Comparison of ENCODE assay signal across 7 cellular contexts in genomic region chr3:45387636-45388348, GRCh38. TPM values are rescaled to one million over a fixed set of nuclear protein-coding genes. Genes with fewer than 3 reads are reported as not detected.
A peak's percentile ranks its signal among the peaks of the same experiment; 100 is the strongest.
DNase-seq lines count a peak whose midpoint lies in the region; ATAC-seq, FAIRE-seq and TF ChIP-seq lines count a peak whose summit lies in the region.

No MANE protein-coding gene starts in this region.

- TF ChIP-seq EP300 in H1 (IDR thresholded peaks at IDR 0.05; ENCODE audit: borderline replicate concordance in 1 of 2, low read depth in 2 of 2, low read length in 2 of 2): no peak

- H3K36me3 ChIP-seq in KMS-11 (ENCODE audit: insufficient read depth): no peaks in the 10 kb centered on the region
- peaks cover 0 to 12% (median 5%) of the 10 kb centered on the region in 4 experiments; a peak in 4 of 8 replicates for H3K36me3 ChIP-seq in H1 (ENCODE audit: control insufficient read depth in 2 of 4, insufficient read depth in 4 of 4, low read length in 3 of 4)
- H3K36me3 ChIP-seq in osteoblast (ENCODE audit: insufficient read depth, low read length): peaks cover 7% of the 10 kb centered on the region

- TF ChIP-seq RAD21 in H1 (IDR thresholded peaks at IDR 0.05 in 1 of 2, conservative IDR thresholded peaks at IDR 0.05 in 1 of 2; ENCODE audit: low read depth in 2 of 2, low read length in 2 of 2): no peak

- WGBS in H1 (ENCODE audit: extremely low coverage in 1 of 2, insufficient coverage in 1 of 2, insufficient read length in 1 of 2, insufficient replicate concordance in 2 of 2, low coverage in 1 of 2, low lambda C conversion rate in 2 of 2, missing lambda C conversion rate in 1 of 2), 2 experiments: 50% methylated on average over 15 of the region's 15 CpGs; no CpG with 5 or more reads in 1 of the 2 experiments

- FAIRE-seq in H1 (lab: Jason Lieb, UNC): no peak

- H3K4me2 ChIP-seq in KMS-11 (peak overlapping the region; percentile 17; the same call in 1 of the 2 replicates), H1 (ENCODE audit: insufficient read depth in 1 of 2, low read depth in 2 of 2, low read length in 2 of 2) (peak overlapping the region; percentile 62 to 84), osteoblast (ENCODE audit: insufficient read depth, low read length) (peak overlapping the region; percentile 81)

- no peak overlapping the region for H4K5ac ChIP-seq in H1 (ENCODE audit: insufficient read length, low read depth, low read length)

- no peak for TF ChIP-seq CTCF in KMS-11 (conservative IDR thresholded peaks at IDR 0.05; ENCODE audit: low read depth, low read length)
- TF ChIP-seq CTCF in H1 (IDR thresholded peaks at IDR 0.05; ENCODE audit: control extremely low read depth in 1 of 3, insufficient read depth in 1 of 3, low read depth in 1 of 3, low read length in 3 of 3): no peak
- no peak for TF ChIP-seq CTCF in osteoblast (IDR thresholded peaks at IDR 0.05; ENCODE audit: extremely low read depth, low read depth, low read length)

- H3K14ac ChIP-seq in H1 (ENCODE audit: insufficient read length): no peak overlapping the region

- TF ChIP-seq POLR2A in H1 (IDR thresholded peaks at IDR 0.05; ENCODE audit: control extremely low read depth in 1 of 2, low read depth in 2 of 2, low read length in 2 of 2): no peak

- H3K18ac ChIP-seq in H1 (ENCODE audit: extremely low read depth, low read length): peak overlapping the region; percentile 64; the same call in 1 of the 2 replicates

- peaks cover 7% of the 10 kb centered on the region; the same call in 1 of the 2 replicates for H3K23me2 ChIP-seq in H1 (ENCODE audit: low read depth, low read length)

- no peak overlapping the region for H2BK5ac ChIP-seq in H1 (ENCODE audit: low read depth, low read length)

- no peak overlapping the region for H4K8ac ChIP-seq in H1 (ENCODE audit: extremely low read depth, insufficient read depth, low read length)

- no peak overlapping the region for H3K23ac ChIP-seq in H1 (ENCODE audit: insufficient read length)

- H3K9me3 ChIP-seq in H1 (ENCODE audit: insufficient read depth in 2 of 2, low read depth in 1 of 2, low read length in 1 of 2): no peaks in the 10 kb centered on the region
- H3K9me3 ChIP-seq in osteoblast (ENCODE audit: low read depth, low read length): no peaks in the 10 kb centered on the region

- H3K79me2 ChIP-seq in KMS-11 (ENCODE audit: insufficient read depth, low read depth) (peaks cover 17% of the 10 kb centered on the region; the same call in 1 of the 2 replicates), H1 (ENCODE audit: control insufficient read depth in 1 of 2, insufficient read depth in 2 of 2, low read length in 2 of 2) (peaks cover 0 to 18% of the 10 kb centered on the region in 2 experiments; a peak in 2 of 4 replicates), osteoblast (ENCODE audit: insufficient read depth, low read length) (peaks cover 22% of the 10 kb centered on the region)

- H3K9ac ChIP-seq in KMS-11: no peak overlapping the region
- H3K9ac ChIP-seq in H1 (replicated peaks in 1 of 4; ENCODE audit: extremely low read depth in 1 of 4, low read depth in 3 of 4, low read length in 3 of 4): no peak overlapping the region; a peak in 1 of 7 replicates

- peaks cover 2% of the 10 kb centered on the region; the same call in 1 of the 2 replicates for H3K79me1 ChIP-seq in H1 (ENCODE audit: low read depth, low read length)

- no peak overlapping the region for H2BK120ac ChIP-seq in H1 (replicated peaks; ENCODE audit: low read depth, low read length)

- peak overlapping the region; percentile 89 for H2AFZ ChIP-seq in KMS-11 (ENCODE audit: low read depth)
- peak overlapping the region; percentile 62; the same call in 1 of the 2 replicates for H2AFZ ChIP-seq in H1 (ENCODE audit: low read length)
- peak overlapping the region; percentile 87 for H2AFZ ChIP-seq in osteoblast (ENCODE audit: low read length)

- H3K4me1 ChIP-seq in KMS-11 (ENCODE audit: low read depth, poor library complexity, severe bottlenecking) (peaks cover 12% of the 10 kb centered on the region), H1 (replicated peaks in 1 of 4; ENCODE audit: control insufficient read depth in 3 of 4, insufficient read depth in 4 of 4, low read length in 3 of 4) (peaks cover 2 to 6% (median 4%) of the 10 kb centered on the region in 4 experiments; a peak in 5 of 7 replicates), osteoblast (ENCODE audit: insufficient read depth, low read length) (peaks cover 14% of the 10 kb centered on the region)

- H2BK15ac ChIP-seq in H1 (ENCODE audit: low read length): no peak overlapping the region

- no peak overlapping the region for H4K91ac ChIP-seq in H1 (replicated peaks; ENCODE audit: insufficient read length, low read length)

- DNase-seq in H1 (ENCODE audit: low read depth in 1 of 2, low spot score in 2 of 2): no peak
- DNase-seq in osteoblast (ENCODE audit: insufficient read length, low spot score, missing footprints): no peak
- no peak for DNase-seq in GF-D8 (lab: John Stamatoyannopoulos, UW)
- DNase-seq in stimulated activated naive CD4-positive, alpha-beta T cell treated with Interleukin-2 at 50 U/mL for 16 hours (lab: John Stamatoyannopoulos, UW): no peak

- H4K20me1 ChIP-seq in KMS-11 (ENCODE audit: insufficient read depth) (no peaks in the 10 kb centered on the region), H1 (replicated peaks in 1 of 2; ENCODE audit: control insufficient read depth in 1 of 2, insufficient read depth in 2 of 2, low read length in 2 of 2) (no peaks in the 10 kb centered on the region), osteoblast (ENCODE audit: insufficient read depth, low read length) (no peaks in the 10 kb centered on the region)

- H2BK20ac ChIP-seq in H1 (ENCODE audit: low read length): no peak overlapping the region

- no peak overlapping the region for H2AK5ac ChIP-seq in H1 (ENCODE audit: low read depth, low read length)

- no peak overlapping the region for H3K56ac ChIP-seq in H1 (replicated peaks; ENCODE audit: insufficient read length, low read depth, low read length)

- POLR2A ChIA-PET in H1 (lab: Charles Lee; ENCODE audit: partially characterized antibody): interaction anchor here (1.0 kb wide), 2 partner anchors 9 to 22 kb away, joined by 3 read pairs; no protein-coding TSS in a partner anchor

- no peaks in the 10 kb centered on the region for H3K27me3 ChIP-seq in KMS-11 (ENCODE audit: insufficient read depth, low read depth)
- H3K27me3 ChIP-seq in H1 (replicated peaks in 1 of 4; ENCODE audit: control insufficient read depth in 3 of 4, extremely low read depth in 1 of 4, insufficient read depth in 3 of 4, low read length in 3 of 4): no peaks in the 10 kb centered on the region
- peaks cover 17% of the 10 kb centered on the region for H3K27me3 ChIP-seq in osteoblast (ENCODE audit: insufficient read depth, low read length)

- H3K4ac ChIP-seq in H1 (replicated peaks; ENCODE audit: insufficient read length, low read depth, low read length): no peak overlapping the region

- H3K4me3 ChIP-seq in KMS-11 (IDR thresholded peaks at IDR 0.05; ENCODE audit: insufficient read depth, low read depth, low read length): no peak overlapping the region
- peak overlapping the region; percentile 80 to 99 (median 93); a peak in 7 of 8 replicates for H3K4me3 ChIP-seq in H1 (ENCODE audit: extremely low read depth in 1 of 4, insufficient read depth in 2 of 4, low read depth in 3 of 4, low read length in 4 of 4)
- peak overlapping the region; percentile 92 for H3K4me3 ChIP-seq in osteoblast (ENCODE audit: insufficient read depth, low read length)

- ATAC-seq in GM19455 (IDR thresholded peaks at IDR 0.05; ENCODE audit: unreplicated experiment) (peak; percentile 39), HG02610 (IDR thresholded peaks at IDR 0.05; ENCODE audit: unreplicated experiment) (no peak)

- H3K27ac ChIP-seq in KMS-11: no peak overlapping the region
- no peak overlapping the region for H3K27ac ChIP-seq in H1 (ENCODE audit: low read depth, low read length)
- H3K27ac ChIP-seq in osteoblast (ENCODE audit: low read depth, low read length): no peak overlapping the region

- 0 out of 2 replicates have a peak overlapping the region, but pooled peaks have one; percentile 42 for H2BK12ac ChIP-seq in H1 (ENCODE audit: low read depth, low read length)

- CTCF ChIA-PET in H1 (lab: Charles Lee; ENCODE audit: partially characterized antibody): interaction anchor here (0.6 kb wide), 1 partner anchor 120 kb away, joined by 3 read pairs; no protein-coding TSS in a partner anchor

TF ChIP-seq in H1, 55 proteins besides CTCF, POLR2A, EP300 and RAD21 (continues in another document):
- TF ChIP-seq JUND (IDR thresholded peaks at IDR 0.05; ENCODE audit: low read length): 0 out of 2 replicates have a peak, but pooled peaks have one; percentile 36
- no peak for TF ChIP-seq SUZ12 (IDR thresholded peaks at IDR 0.05; ENCODE audit: low read length)
- TF ChIP-seq KDM4A (IDR thresholded peaks at IDR 0.05; ENCODE audit: low read depth, low read length, severe bottlenecking): peak; percentile 77
- TF ChIP-seq, protein P1, sequence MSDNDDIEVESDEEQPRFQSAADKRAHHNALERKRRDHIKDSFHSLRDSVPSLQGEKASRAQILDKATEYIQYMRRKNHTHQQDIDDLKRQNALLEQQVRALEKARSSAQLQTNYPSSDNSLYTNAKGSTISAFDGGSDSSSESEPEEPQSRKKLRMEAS (IDR thresholded peaks at IDR 0.05): peak; percentile 38; the same call in 1 of the 2 replicates
- TF ChIP-seq TAF7 (optimal IDR thresholded peaks at IDR 0.05; ENCODE audit: borderline replicate concordance, low read depth, low read length): no peak
- TF ChIP-seq SRF (IDR thresholded peaks at IDR 0.05; ENCODE audit: low read depth, low read length): no peak
- TF ChIP-seq TAF1 (IDR thresholded peaks at IDR 0.05; ENCODE audit: low read depth, low read length): no peak
- peak; percentile 99 for TF ChIP-seq CEBPB (IDR thresholded peaks at IDR 0.05; ENCODE audit: low read depth, low read length)
- no peak for TF ChIP-seq RNF2 (IDR thresholded peaks at IDR 0.05; ENCODE audit: borderline replicate concordance, low read depth, low read length, missing control alignments, poor library complexity, severe bottlenecking)
- no peak for TF ChIP-seq SIX5 (IDR thresholded peaks at IDR 0.05; ENCODE audit: low read depth, low read length)
- TF ChIP-seq SP1 (IDR thresholded peaks at IDR 0.05; ENCODE audit: low read depth, low read length): no peak
- no peak for TF ChIP-seq SP4 (IDR thresholded peaks at IDR 0.05; ENCODE audit: low read length)
- no peak for TF ChIP-seq SIRT6 (IDR thresholded peaks at IDR 0.05; ENCODE audit: low read length)

RNA-seq across cellular contexts. Expression of gene LARS2, which starts 0.6 kb away (rescaled TPM):
- total RNA-seq in H1 (2021; fragmentation: NEBNext Ultra II Directional; extraction: Animal tissue kit (Norgen Biotek cat#: 25700)): 54.4 and 55.9 TPM in 2 replicates
- 25.0 and 25.6 TPM in 2 replicates for polyA plus RNA-seq in H1 (2011; rRNA removed)
- polyA plus RNA-seq in H1 (2011; cell fraction: cytosol; rRNA removed): 29.3 TPM
- polyA plus RNA-seq in H1 (2011; cell fraction: nucleus; rRNA removed): 80.2 TPM
- polyA plus RNA-seq in H1 (2012, experiment 1 of 2): 29.2 to 38.6 TPM (median 33.3 TPM) in 4 replicates
- 12.9 TPM for polyA plus RNA-seq in H1 (2012, experiment 2 of 2)
- polyA plus RNA-seq in H1 (2013, experiment 1 of 2): 35.2 TPM
- 31.9 TPM for polyA plus RNA-seq in H1 (2013, experiment 2 of 2)
- polyA minus RNA-seq in H1 (2011; rRNA and poly(A)+ RNA removed): 75.5 and 85.7 TPM in 2 replicates
- polyA minus RNA-seq in H1 (2011; cell fraction: cytosol; rRNA and poly(A)+ RNA removed): 25.6 TPM
- polyA minus RNA-seq in H1 (2011; cell fraction: nucleus; rRNA and poly(A)+ RNA removed): 82.2 TPM
- total RNA-seq in osteoblast: 10.1 and 11.5 TPM in 2 replicates

Comparison
In these comparisons a context has a peak if more than half of its experiments do, and no peak if none do; other contexts are left out.
1. H3K4me2 ChIP-seq: peak in every context shown above with its lines; median percentile 81 in osteoblast; 73 in H1; 17 in KMS-11.